ENCODE assay signal across 31 cellular contexts in the genomic region with DNA sequence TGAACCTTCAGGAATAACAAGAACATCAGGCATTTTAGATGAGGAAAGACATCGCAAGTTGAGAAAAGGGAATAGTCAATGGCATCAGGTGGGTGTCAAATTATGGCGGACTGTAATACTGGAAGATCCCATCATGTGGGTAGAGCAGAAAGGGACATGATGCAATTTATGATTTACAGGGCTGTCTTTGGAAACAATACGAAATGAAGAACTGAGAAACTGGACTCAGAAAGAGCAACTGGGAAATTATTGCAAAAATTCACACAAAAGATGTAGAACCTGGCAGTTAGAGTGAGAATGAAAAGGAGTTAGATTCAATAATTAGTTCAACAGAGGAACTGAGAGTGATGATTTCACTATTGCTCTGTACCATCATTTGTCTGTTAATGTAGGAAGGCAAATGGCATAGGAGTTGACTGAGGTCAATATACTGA.
A peak's percentile ranks its signal among the peaks of the same experiment; 100 is the strongest.
DNase-seq lines count a peak whose midpoint lies in the region; ATAC-seq and TF ChIP-seq lines count a peak whose summit lies in the region.
"Had no signal": no experiment of that assay in that cellular context is flagged by ENCODE, and none has a peak within 500 bp of the region (broad histone marks: within the 10 kb centered on the region; RNA-seq: fewer than 3 reads in every experiment).

No MANE protein-coding gene starts in this region.

- DNase-seq in GM06990 (ENCODE audit: extremely low read depth, insufficient read length) = peak; percentile 26
- peak; percentile 98 for DNase-seq in MV-4-11 (lab: John Stamatoyannopoulos, UW)
- no peak for DNase-seq in NCI-H510A (lab: John Stamatoyannopoulos, UW)
- DNase-seq in HT-29 (ENCODE audit: low spot score) = no peak
- DNase-seq in NCI-H2107 (lab: John Stamatoyannopoulos, UW) = no peak
- DNase-seq in OCI-LY7 (ENCODE audit: low spot score) = no peak
- DNase-seq: activated CD4-positive, alpha-beta T cell treated with anti-CD3 and anti-CD28 coated beads for 36 hours; activated CD8-positive, alpha-beta T cell treated with anti-CD3 and anti-CD28 coated beads, Interleukin-2, amount 10 ng/mL, durations not matched to agents 7 days and 5 days; amygdala; COR-L47; gastrocnemius medialis; HFFc6; kidney glomerular epithelial cell; NCI-H1105; NCI-H187 treated with DMSO at 0.1 percent for 48 hours; NCI-H2171 treated with DMSO at 0.1 percent for 48 hours; NCI-H524; pancreas; Peyer's patch; retina; stimulated activated naive B cell treated with anti-CD40 and anti-IgM and Interleukin-4, amounts not matched to agents 10 μg/mL and 1 μg/mL and 100 μg/mL, for 72 hours; SW 1271; upper lobe of left lung had no signal

- H3K9me3 ChIP-seq in OCI-LY7 (ENCODE audit: low read length) = no peaks in the 10 kb centered on the region
- H3K9me3 ChIP-seq: BLaER1 treated with 17β-estradiol and CSF1 and Interleukin-3, amounts not matched to agents 10 nM and 100 nM; breast epithelium; gastrocnemius medialis; pancreas; Peyer's patch; upper lobe of left lung had no signal

- no peaks in the 10 kb centered on the region for H3K4me1 ChIP-seq in OCI-LY7 (ENCODE audit: insufficient read depth, low read length, poor library complexity, severe bottlenecking)
- H3K4me1 ChIP-seq: BLaER1 treated with 17β-estradiol and CSF1 and Interleukin-3, amounts not matched to agents 10 nM and 100 nM; breast epithelium; gastrocnemius medialis; neural progenitor cell; Peyer's patch; upper lobe of left lung had no signal

- no peak overlapping the region for H3K27ac ChIP-seq in OCI-LY7 (ENCODE audit: low read depth, low read length, poor library complexity, severe bottlenecking)
- H3K27ac ChIP-seq: 22Rv1; BLaER1 treated with 17β-estradiol and CSF1 and Interleukin-3, amounts not matched to agents 10 nM and 100 nM; breast epithelium; gastrocnemius medialis; neural progenitor cell; pancreas; Peyer's patch; upper lobe of left lung; VCaP had no signal

- no peak overlapping the region for H3K4me2 ChIP-seq in OCI-LY7 (ENCODE audit: low read length)
- H3K4me2 ChIP-seq: BLaER1 treated with 17β-estradiol and CSF1 and Interleukin-3, amounts not matched to agents 10 nM and 100 nM; neural progenitor cell had no signal

- no peak for TF ChIP-seq CTCF in GM06990 (IDR thresholded peaks at IDR 0.05; ENCODE audit: insufficient read depth, low read length, poor library complexity, severe bottlenecking)
- no peak for TF ChIP-seq CTCF in OCI-LY7 (conservative IDR thresholded peaks at IDR 0.05; ENCODE audit: low read length)

- CTCF ChIA-PET in OCI-LY7 (lab: Charles Lee; ENCODE audit: unreplicated experiment) = no interaction called here

- no peaks in the 10 kb centered on the region for H3K79me2 ChIP-seq in OCI-LY7 (ENCODE audit: insufficient read depth, low read depth, low read length)

- POLR2A ChIA-PET in OCI-LY7 (lab: Charles Lee) = interaction anchor here (0.7 kb wide), 1 partner anchor 33 kb away, joined by 3 read pairs; no protein-coding TSS in a partner anchor

- no peaks in the 10 kb centered on the region for H3K9me2 ChIP-seq in OCI-LY7 (ENCODE audit: insufficient read depth, low read length)

- intact Hi-C loops in OCI-LY7 (cut with micrococcal nuclease; ENCODE audit: unreplicated experiment) = no loop called here

- ATAC-seq in GM19043 (IDR thresholded peaks at IDR 0.05; ENCODE audit: low read depth, unreplicated experiment) = peak; percentile 72
- peak; percentile 66 for ATAC-seq in HG02884 (IDR thresholded peaks at IDR 0.05; ENCODE audit: unreplicated experiment)
- ATAC-seq: activated CD4-positive, alpha-beta T cell treated with anti-CD3 and anti-CD28 coated beads for 36 hours; activated CD8-positive, alpha-beta T cell treated with anti-CD3 and anti-CD28 coated beads, Interleukin-2, amount 10 ng/mL, durations not matched to agents 7 days and 5 days; gastrocnemius medialis; K562; pancreas had no signal

- H3K4me3 ChIP-seq in GM06990 (replicated peaks; ENCODE audit: low read depth, low read length) = no peak overlapping the region
- no peak overlapping the region for H3K4me3 ChIP-seq in OCI-LY7 (ENCODE audit: low read depth, low read length, poor library complexity, severe bottlenecking)
- H3K4me3 ChIP-seq: BLaER1 treated with 17β-estradiol and CSF1 and Interleukin-3, amounts not matched to agents 10 nM and 100 nM; breast epithelium; gastrocnemius medialis; K562; neural progenitor cell; pancreas; Peyer's patch; upper lobe of left lung had no signal

- H3K36me3 ChIP-seq in GM06990 (ENCODE audit: control insufficient read depth, insufficient read depth, low read length) (no peaks in the 10 kb centered on the region), OCI-LY7 (ENCODE audit: insufficient read depth, low read length) (no peaks in the 10 kb centered on the region)
- H3K36me3 ChIP-seq: BLaER1 treated with 17β-estradiol and CSF1 and Interleukin-3, amounts not matched to agents 10 nM and 100 nM; breast epithelium; gastrocnemius medialis; neural progenitor cell; pancreas; Peyer's patch; upper lobe of left lung had no signal

- no peaks in the 10 kb centered on the region for H4K20me1 ChIP-seq in OCI-LY7 (ENCODE audit: insufficient read depth, low read length)
- H4K20me1 ChIP-seq: BLaER1 treated with 17β-estradiol and CSF1 and Interleukin-3, amounts not matched to agents 10 nM and 100 nM had no signal

- no peaks in the 10 kb centered on the region for H3K27me3 ChIP-seq in GM06990 (replicated peaks; ENCODE audit: control insufficient read depth, insufficient read depth, low read length)
- H3K27me3 ChIP-seq: BLaER1 treated with 17β-estradiol and CSF1 and Interleukin-3, amounts not matched to agents 10 nM and 100 nM; breast epithelium; gastrocnemius medialis; neural progenitor cell; pancreas; Peyer's patch; upper lobe of left lung had no signal

- no peak overlapping the region for H2AFZ ChIP-seq in OCI-LY7 (ENCODE audit: low read length)
- H2AFZ ChIP-seq: neural progenitor cell had no signal

- BruUV-seq in OCI-LY7 (replicated peaks; lab: Mats Ljungman, UMichigan) = no TSS peak

Comparison
In these comparisons a context has a peak if more than half of its experiments do, and no peak if none do; other contexts are left out.
1. DNase-seq: peak in GM06990 (single experiment) and MV-4-11 (single experiment); none in NCI-H510A (single experiment), HT-29 (single experiment), NCI-H2107 (single experiment) and OCI-LY7 (single experiment).